ENCODE assay signal across 10 cellular contexts in the genomic region with DNA sequence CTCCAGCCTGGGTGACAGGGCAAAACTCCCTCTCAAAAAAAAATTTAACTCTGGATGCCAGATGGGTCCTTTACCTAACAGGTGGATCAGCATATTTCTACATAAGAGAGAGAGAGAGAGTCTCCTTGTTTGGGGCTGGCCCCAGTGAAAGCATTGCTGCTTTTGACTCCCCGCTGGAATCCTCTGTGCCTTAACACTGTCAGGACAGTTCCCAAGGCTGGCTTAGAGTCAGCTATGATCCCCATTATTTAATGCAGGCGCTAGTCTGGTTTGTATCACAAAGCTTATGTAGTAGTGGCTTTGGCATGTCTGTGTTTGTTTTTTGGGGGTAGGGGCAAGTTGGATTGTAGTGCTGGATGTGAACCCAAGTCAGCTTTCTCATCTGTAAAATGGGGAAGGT. TPM values are rescaled to one million over a fixed set of nuclear protein-coding genes. Genes with fewer than 3 reads are reported as not detected.
A peak's percentile ranks its signal among the peaks of the same experiment; 100 is the strongest.
DNase-seq lines count a peak whose midpoint lies in the region; ATAC-seq and TF ChIP-seq lines count a peak whose summit lies in the region.
"Had no signal": no experiment of that assay in that cellular context is flagged by ENCODE, and none has a peak within 500 bp of the region (broad histone marks: within the 10 kb centered on the region; RNA-seq: fewer than 3 reads in every experiment).

No MANE protein-coding gene starts in this region.

- WGBS in heart right ventricle, 2 donors = 93 to 96% methylated on average over 2 of the region's 2 CpGs

- no peaks in the 10 kb centered on the region for H3K9me2 ChIP-seq in DOHH2 (replicated peaks; ENCODE audit: control insufficient read depth, low read length)
- H3K9me2 ChIP-seq in Loucy (replicated peaks; ENCODE audit: low read depth, low read length) = no peaks in the 10 kb centered on the region

- H3K27me3 ChIP-seq in DOHH2 (ENCODE audit: control insufficient read depth, low read length) (no peaks in the 10 kb centered on the region), Loucy (ENCODE audit: insufficient read depth, low read length, poor library complexity, severe bottlenecking) (no peaks in the 10 kb centered on the region), neutrophil (no peaks in the 10 kb centered on the region), heart right ventricle (no peaks in the 10 kb centered on the region)
- H3K27me3 ChIP-seq: cardiac muscle cell, thyroid gland had no signal

- no peak overlapping the region for H3K27ac ChIP-seq in DOHH2 (ENCODE audit: low read depth, low read length)
- H3K27ac ChIP-seq in neutrophil = peak overlapping the region; percentile 96
- peak overlapping the region in 3 of 10 donors; percentile 60 to 88 (median 62) for H3K27ac ChIP-seq in heart right ventricle
- H3K27ac ChIP-seq: cardiac muscle cell, thyroid gland had no signal

- H3K4me3 Mint-ChIP-seq in chondrocyte (ENCODE audit: unreplicated experiment) = no peak overlapping the region

- peaks cover 31% of the 10 kb centered on the region for H3K4me1 Mint-ChIP-seq in chondrocyte (ENCODE audit: low read depth)

- H2AFZ ChIP-seq in Loucy (ENCODE audit: low read length) = no peak overlapping the region

- peaks cover 37% of the 10 kb centered on the region for H3K4me1 ChIP-seq in DOHH2 (ENCODE audit: control insufficient read depth, low read length)
- H3K4me1 ChIP-seq in Loucy (ENCODE audit: insufficient read depth, low read length, poor library complexity, severe bottlenecking) = peaks cover 75% of the 10 kb centered on the region
- H3K4me1 ChIP-seq in neutrophil (ENCODE audit: control insufficient read depth in 1 of 2, insufficient read depth in 1 of 2, low read depth in 1 of 2, low read length in 1 of 2) = peaks cover 68 to 86% of the 10 kb centered on the region in 2 experiments
- H3K4me1 ChIP-seq in heart right ventricle = peaks cover 4 to 97% (median 50%) of the 10 kb centered on the region in 9 donors

- H3K9me3 ChIP-seq in DOHH2 (ENCODE audit: control insufficient read depth, insufficient read depth, low read length) = no peaks in the 10 kb centered on the region
- no peaks in the 10 kb centered on the region for H3K9me3 ChIP-seq in Loucy (ENCODE audit: insufficient read depth, low read depth, low read length)
- no peaks in the 10 kb centered on the region for H3K9me3 ChIP-seq in neutrophil
- no peaks in the 10 kb centered on the region for H3K9me3 ChIP-seq in heart right ventricle
- H3K9me3 ChIP-seq: thyroid gland had no signal

- H3K79me2 ChIP-seq in DOHH2 (ENCODE audit: control insufficient read depth, low read length) = peaks cover 40% of the 10 kb centered on the region
- H3K79me2 ChIP-seq in Loucy (ENCODE audit: insufficient read depth, low read length) = peaks cover 100% of the 10 kb centered on the region

- no peaks in the 10 kb centered on the region for H3F3A ChIP-seq in DOHH2 (ENCODE audit: control insufficient read depth, insufficient read depth)
- no peaks in the 10 kb centered on the region for H3F3A ChIP-seq in Loucy (ENCODE audit: low read depth)

- no peaks in the 10 kb centered on the region for H3K27me3 Mint-ChIP-seq in chondrocyte (ENCODE audit: low read depth)

- intact Hi-C loops in heart right ventricle (cut with DNase I) = no loop called here

- H3K4me2 ChIP-seq in DOHH2 (ENCODE audit: low read length) = peak overlapping the region; percentile 35
- peak overlapping the region; percentile 93 for H3K4me2 ChIP-seq in Loucy (ENCODE audit: low read depth, low read length, poor library complexity, severe bottlenecking)

- H3K9me3 Mint-ChIP-seq in chondrocyte (ENCODE audit: low read depth) = no peaks in the 10 kb centered on the region

- peak overlapping the region; percentile 81 for H3K27ac Mint-ChIP-seq in chondrocyte (ENCODE audit: unreplicated experiment)

- DNase-seq in chondrocyte (ENCODE audit: low spot score) = no peak
- no peak for DNase-seq in retina
- DNase-seq in heart right ventricle = no peak
- DNase-seq: NCI-H345, thyroid gland had no signal

- H3K36me3 Mint-ChIP-seq in chondrocyte (ENCODE audit: low read depth) = no peaks in the 10 kb centered on the region

- TF ChIP-seq CTCF in DOHH2 (IDR thresholded peaks at IDR 0.05; ENCODE audit: low read depth, low read length, poor library complexity, severe bottlenecking) (no peak), Loucy (conservative IDR thresholded peaks at IDR 0.05; ENCODE audit: low read length) (no peak), chondrocyte (IDR thresholded peaks at IDR 0.05) (no peak), neutrophil (IDR thresholded peaks at IDR 0.05) (no peak), heart right ventricle (IDR thresholded peaks at IDR 0.05) (no peak)

- ATAC-seq in heart right ventricle (no peak), HG02759 (IDR thresholded peaks at IDR 0.05; ENCODE audit: unreplicated experiment) (no peak)

- H3K4me3 ChIP-seq in DOHH2 (ENCODE audit: low read length) (no peak overlapping the region), Loucy (ENCODE audit: low read length, poor library complexity, severe bottlenecking) (peak overlapping the region; percentile 36), neutrophil (ENCODE audit: low read depth in 1 of 2, low read length in 1 of 2) (peak overlapping the region; percentile 47 to 55), heart right ventricle (no peak overlapping the region)
- H3K4me3 ChIP-seq: cardiac muscle cell, thyroid gland had no signal

- H4K20me1 ChIP-seq in DOHH2 (ENCODE audit: control insufficient read depth, insufficient read depth, low read depth, low read length) (no peaks in the 10 kb centered on the region), Loucy (ENCODE audit: insufficient read depth, low read length, poor library complexity, severe bottlenecking) (peaks cover 9% of the 10 kb centered on the region)

- H3K36me3 ChIP-seq in DOHH2 (ENCODE audit: control insufficient read depth, low read length) (no peaks in the 10 kb centered on the region), Loucy (ENCODE audit: insufficient read depth, low read length) (peaks cover 8% of the 10 kb centered on the region; the same call in 1 of the 2 replicates), neutrophil (no peaks in the 10 kb centered on the region), heart right ventricle (peaks cover 0 to 13% (median 0%) of the 10 kb centered on the region in 9 donors)
- H3K36me3 ChIP-seq: cardiac muscle cell, thyroid gland had no signal

- peak overlapping the region; percentile 40 for H3K9ac ChIP-seq in Loucy (ENCODE audit: low read depth, low read length, poor library complexity, severe bottlenecking)

RNA-seq across cellular contexts. Expression of a gene that starts 9.4 kb away (rescaled TPM):
- 25.9 to 33.3 TPM (median 26.1 TPM) in 3 replicates for total RNA-seq in chondrocyte
- total RNA-seq in heart right ventricle = 10 to 100 TPM; 15.8 to 31.2 (median 22.0) TPM
- 1 to 10 TPM; 3.8 to 7.5 TPM for polyA plus RNA-seq in heart right ventricle

Comparison
In these comparisons a context has a peak if more than half of its experiments do, and no peak if none do; other contexts are left out.
1. H3K4me3 ChIP-seq: peak in Loucy (single experiment) and neutrophil (2 of 2); none in DOHH2 (single experiment) and heart right ventricle (0 of 10).